Comparison of ENCODE assay signal across 3 cellular contexts in genomic region chr9:99041618-99042017, GRCh38.
TF ChIP-seq lines count a peak whose summit lies in the region.

No MANE protein-coding gene starts in this region.

TF ChIP-seq in SK-N-SH, 30 proteins besides CTCF, POLR2A, EP300 and RAD21:
- no peak for TF ChIP-seq MXI1 (IDR thresholded peaks at IDR 0.05; ENCODE audit: low read depth, low read length)
TF ChIP-seq in SK-N-SH: peak in this region for 0.

TF ChIP-seq in SK-N-SH treated with all-trans-retinoic acid at 6 μM for 48 hours, 23 proteins besides CTCF, POLR2A, EP300 and RAD21:
- TF ChIP-seq GLIS3 (CRISPR knock-in tag; IDR thresholded peaks at IDR 0.05) (no peak), CSRNP3 (CRISPR knock-in tag; IDR thresholded peaks at IDR 0.05) (no peak), CREB5 (CRISPR knock-in tag; IDR thresholded peaks at IDR 0.05; ENCODE audit: low read depth) (no peak), ESRRG (CRISPR knock-in tag; IDR thresholded peaks at IDR 0.05) (no peak), TSHZ2 (CRISPR knock-in tag; IDR thresholded peaks at IDR 0.05) (no peak), PPARA (CRISPR knock-in tag; IDR thresholded peaks at IDR 0.05; ENCODE audit: borderline replicate concordance) (no peak), ISL1 (CRISPR knock-in tag; IDR thresholded peaks at IDR 0.05) (no peak), TCF4 (CRISPR knock-in tag; IDR thresholded peaks at IDR 0.05; ENCODE audit: borderline replicate concordance) (no peak), RARB (CRISPR knock-in tag; IDR thresholded peaks at IDR 0.05) (no peak), SNAI2 (CRISPR knock-in tag; IDR thresholded peaks at IDR 0.05) (no peak), POU6F1 (CRISPR knock-in tag; IDR thresholded peaks at IDR 0.05; ENCODE audit: borderline replicate concordance, low read depth) (no peak), ZFP30 (CRISPR knock-in tag; IDR thresholded peaks at IDR 0.05) (no peak), ARNTL (CRISPR knock-in tag; IDR thresholded peaks at IDR 0.05; ENCODE audit: borderline replicate concordance, low read depth) (no peak)

TF ChIP-seq in GM23338, 12 proteins besides CTCF, POLR2A, EP300 and RAD21:
- TF ChIP-seq JUNB (IDR thresholded peaks at IDR 0.05; ENCODE audit: unreplicated experiment) = no peak
- TF ChIP-seq NANOG (IDR thresholded peaks at IDR 0.05; ENCODE audit: borderline replicate concordance) = no peak
- no peak for TF ChIP-seq ZNF462 (CRISPR knock-in tag; IDR thresholded peaks at IDR 0.05)
- no peak for TF ChIP-seq EZH2phosphoT487 (IDR thresholded peaks at IDR 0.05; ENCODE audit: unreplicated experiment)
- no peak for TF ChIP-seq ETS1 (IDR thresholded peaks at IDR 0.05)
- TF ChIP-seq ZNF331 (CRISPR knock-in tag; IDR thresholded peaks at IDR 0.05; ENCODE audit: low read depth) = no peak
- no peak for TF ChIP-seq REST (IDR thresholded peaks at IDR 0.05; ENCODE audit: unreplicated experiment)
- no peak for TF ChIP-seq EZH2 (IDR thresholded peaks at IDR 0.05; ENCODE audit: low read depth, unreplicated experiment)
- TF ChIP-seq POLR2AphosphoS5 (IDR thresholded peaks at IDR 0.05; ENCODE audit: low read depth) = no peak
- TF ChIP-seq STAT1 (IDR thresholded peaks at IDR 0.05; ENCODE audit: unreplicated experiment) = no peak
- TF ChIP-seq CREB1 (CRISPR knock-in tag; IDR thresholded peaks at IDR 0.05; ENCODE audit: low read depth) = no peak
- no peak for TF ChIP-seq ZNF114 (CRISPR knock-in tag; IDR thresholded peaks at IDR 0.05)
